ENCODE assay signal across 18 cellular contexts in the genomic region with DNA sequence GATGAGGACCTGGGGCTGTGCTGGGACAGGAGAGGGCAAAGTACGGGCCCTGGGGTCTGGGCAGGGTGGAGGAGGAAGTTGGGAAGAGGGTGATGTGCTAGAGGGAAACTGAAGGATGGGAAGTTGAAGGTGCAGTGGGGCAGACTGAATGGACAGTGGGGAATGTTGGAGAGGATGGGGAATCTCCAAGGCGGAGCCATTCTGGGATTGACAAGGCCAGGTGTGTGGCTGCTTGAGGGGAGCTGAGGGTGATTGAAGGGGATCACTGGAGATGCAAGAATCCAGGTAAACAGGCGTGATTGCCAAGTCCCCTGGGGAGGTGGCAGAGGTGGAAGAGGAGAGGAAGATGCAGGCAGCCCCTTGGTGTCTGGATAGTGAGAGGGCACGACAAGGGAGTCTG.
"Had no signal": no experiment of that assay in that cellular context is flagged by ENCODE, and none has a peak within 500 bp of the region (broad histone marks: within the 10 kb centered on the region; RNA-seq: fewer than 3 reads in every experiment).

No MANE protein-coding gene starts in this region.

- H3K4me3 ChIP-seq: hepatocyte, lower lobe of right lung, SK-N-MC had no signal

- ATAC-seq: left cardiac atrium; lower lobe of right lung; stimulated activated naive CD8-positive, alpha-beta T cell treated with anti-CD3 and anti-CD28 coated beads, Interleukin-15, amount 100 ng/mL, for 72 hours had no signal

- H3K4me3 Mint-ChIP-seq: activated naive CD8-positive, alpha-beta T cell; brain; stimulated activated naive CD8-positive, alpha-beta T cell treated with anti-CD3 and anti-CD28 coated beads, Interleukin-15, amount 100 ng/mL, for 72 hours had no signal

- H3K9me3 Mint-ChIP-seq: brain; stimulated activated naive CD8-positive, alpha-beta T cell treated with anti-CD3 and anti-CD28 coated beads, Interleukin-15, amount 100 ng/mL, for 72 hours had no signal

- H3K27me3 ChIP-seq: hepatocyte had no signal

- DNase-seq: activated CD4-positive, alpha-beta T cell treated with anti-CD3 and anti-CD28 coated beads for 48 hours; activated CD4-positive, CD25-positive, alpha-beta regulatory T cell; activated CD8-positive, alpha-beta memory T cell treated with anti-CD3 and anti-CD28 coated beads, Interleukin-2, amount 50 U/mL, for 48 hours; activated gamma-delta T cell; caudate nucleus; left cardiac atrium; lower lobe of right lung; occipital lobe; posterior cingulate gyrus; retina; stimulated activated CD4-positive, alpha-beta T cell treated with anti-CD3 and anti-CD28 coated beads, Interleukin-12 subunit alpha, Interleukin-12 subunit beta, amount 100 ng/mL, for 4 hours; stimulated activated CD4-positive, alpha-beta T cell treated with anti-CD3 and anti-CD28 coated beads, Interleukin-2, amount 100 ng/mL, for 24 hours; stimulated activated naive CD8-positive, alpha-beta T cell treated with anti-CD3 and anti-CD28 coated beads, Interleukin-15, amount 100 ng/mL, for 72 hours; trophoblast cell had no signal

- H3K4me1 Mint-ChIP-seq: brain; stimulated activated naive CD8-positive, alpha-beta T cell treated with anti-CD3 and anti-CD28 coated beads, Interleukin-15, amount 100 ng/mL, for 72 hours had no signal

- H3K27ac ChIP-seq: hepatocyte, lower lobe of right lung, SK-N-MC had no signal

- H3K9me3 ChIP-seq: lower lobe of right lung had no signal

- H3K4me1 ChIP-seq: lower lobe of right lung had no signal

- H3K27me3 Mint-ChIP-seq: activated naive CD8-positive, alpha-beta T cell; brain; stimulated activated naive CD8-positive, alpha-beta T cell treated with anti-CD3 and anti-CD28 coated beads, Interleukin-15, amount 100 ng/mL, for 72 hours had no signal
